In the genomic region with DNA sequence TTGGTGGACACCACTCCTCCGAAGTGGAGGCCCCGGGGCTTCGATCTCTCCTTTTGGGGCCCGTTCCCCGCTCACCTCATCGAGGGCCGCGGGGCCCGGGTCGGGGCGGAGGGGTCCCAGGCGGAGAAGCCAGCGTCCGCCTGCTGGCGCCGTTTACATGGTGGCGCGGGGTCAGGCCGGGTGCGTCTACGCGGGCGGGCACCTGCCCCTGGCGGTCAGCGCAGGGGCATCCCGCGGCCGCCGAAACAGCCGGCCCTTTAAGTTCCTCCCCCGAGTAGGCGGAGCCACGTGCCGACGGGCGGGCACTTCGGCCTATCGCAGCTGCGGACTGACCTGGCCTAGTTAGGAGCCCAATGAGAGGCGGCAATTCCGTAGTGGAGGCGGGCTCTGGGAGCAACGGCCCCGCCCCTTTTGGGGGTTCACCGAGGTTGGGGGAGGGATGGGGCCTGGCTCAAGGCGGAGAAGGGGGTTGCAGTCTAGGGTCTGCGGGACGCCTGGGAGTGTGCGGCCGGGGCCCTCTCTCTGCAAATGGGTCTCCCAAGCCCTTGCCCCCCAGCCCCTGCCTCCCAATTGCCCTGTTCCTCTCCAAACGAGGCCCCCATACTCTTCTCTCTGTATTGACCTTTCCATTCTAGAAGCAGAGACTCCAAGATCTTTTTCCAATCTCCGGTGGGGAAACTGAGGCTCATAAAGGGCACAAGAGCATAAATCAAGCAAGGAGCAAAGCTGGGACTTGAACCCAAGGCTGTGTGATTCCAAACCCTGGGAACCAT, we compare ENCODE assay signal across 8 cellular contexts. TPM values are rescaled to one million over a fixed set of nuclear protein-coding genes. Genes with fewer than 3 reads are reported as not detected.
A peak's percentile ranks its signal among the peaks of the same experiment; 100 is the strongest.
DNase-seq lines count a peak whose midpoint lies in the region; ATAC-seq and TF ChIP-seq lines count a peak whose summit lies in the region.

A gene with protein sequence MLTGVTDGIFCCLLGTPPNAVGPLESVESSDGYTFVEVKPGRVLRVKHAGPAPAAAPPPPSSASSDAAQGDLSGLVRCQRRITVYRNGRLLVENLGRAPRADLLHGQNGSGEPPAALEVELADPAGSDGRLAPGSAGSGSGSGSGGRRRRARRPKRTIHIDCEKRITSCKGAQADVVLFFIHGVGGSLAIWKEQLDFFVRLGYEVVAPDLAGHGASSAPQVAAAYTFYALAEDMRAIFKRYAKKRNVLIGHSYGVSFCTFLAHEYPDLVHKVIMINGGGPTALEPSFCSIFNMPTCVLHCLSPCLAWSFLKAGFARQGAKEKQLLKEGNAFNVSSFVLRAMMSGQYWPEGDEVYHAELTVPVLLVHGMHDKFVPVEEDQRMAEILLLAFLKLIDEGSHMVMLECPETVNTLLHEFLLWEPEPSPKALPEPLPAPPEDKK (minus strand): TSS at position 259 of the 773 bp plus-strand sequence. CDS start 1,809 bp downstream, outside the sequence.

- peaks cover 19% of the 10 kb centered on the region for H3K36me3 Mint-ChIP-seq in nephron progenitor cell (ENCODE audit: low read depth)

- peak; percentile 47 for ATAC-seq in GM21825 (IDR thresholded peaks at IDR 0.05; ENCODE audit: unreplicated experiment)
- ATAC-seq in RWPE2 (ENCODE audit: low read depth), result peak; percentile 82
- peak; percentile 74 for ATAC-seq in stimulated activated naive CD8-positive, alpha-beta T cell treated with anti-CD3 and anti-CD28 coated beads, Interleukin-15, Interleukin-2, amounts not matched to agents 100 U/mL and 50 U/mL, for 24 hours

- H3K27ac Mint-ChIP-seq in nephron progenitor cell, result no peak within 1 kb of the TSS

- H3K27me3 Mint-ChIP-seq in nephron progenitor cell (ENCODE audit: low read depth, poor library complexity), result peaks cover 3% of the 10 kb centered on the region

- H3K4me1 Mint-ChIP-seq in nephron progenitor cell, result peaks cover 38% of the 10 kb centered on the region

- peak within 1 kb of the TSS; percentile 74 for H3K4me3 Mint-ChIP-seq in nephron progenitor cell

- peak; percentile 95 for DNase-seq in Daoy (ENCODE audit: low read depth)
- peak; percentile 87 for DNase-seq in LNCaP clone FGC (ENCODE audit: low read depth)
- DNase-seq in RWPE2 (ENCODE audit: low spot score), result peak; percentile 93
- peak; percentile 97 for DNase-seq in activated effector memory CD4-positive, alpha-beta T cell treated with anti-CD3 and anti-CD28 coated beads, Interleukin-2, amount 50 U/mL, for 16 hours
- DNase-seq in fibroblast of the conjunctiva (ENCODE audit: low read depth), result peak; percentile 92
- peak; percentile 98 for DNase-seq in nephron progenitor cell
- DNase-seq in stimulated activated naive CD8-positive, alpha-beta T cell treated with anti-CD3 and anti-CD28 coated beads, Interleukin-15, Interleukin-2, amounts not matched to agents 100 U/mL and 50 U/mL, for 24 hours, result peak; percentile 97

- peak within 1 kb of the TSS; percentile 83 for H3K4me3 ChIP-seq in LNCaP clone FGC (ENCODE audit: low read depth, low read length)
- H3K4me3 ChIP-seq in RWPE2 (ENCODE audit: severe bottlenecking), result peak within 1 kb of the TSS; percentile 62

- peak; percentile 56 for TF ChIP-seq CTCF in LNCaP clone FGC (IDR thresholded peaks at IDR 0.05; ENCODE audit: control insufficient read depth, extremely low read depth, insufficient read depth)
- peak; percentile 55 for TF ChIP-seq CTCF in RWPE2 (IDR thresholded peaks at IDR 0.05; ENCODE audit: poor library complexity, severe bottlenecking)
- peak; percentile 72 for TF ChIP-seq CTCF in nephron progenitor cell (IDR thresholded peaks at IDR 0.05)

- H3K4me1 ChIP-seq in RWPE2 (ENCODE audit: insufficient read depth, poor library complexity, severe bottlenecking), result peaks cover 3% of the 10 kb centered on the region

- peaks cover 5% of the 10 kb centered on the region for H3K9me3 Mint-ChIP-seq in nephron progenitor cell

- peaks cover 9% of the 10 kb centered on the region for H3K36me3 ChIP-seq in RWPE2 (ENCODE audit: low read depth)

- H3K27me3 ChIP-seq in RWPE2 (ENCODE audit: insufficient read depth, poor library complexity, severe bottlenecking), result no peaks in the 10 kb centered on the region

- H3K27ac ChIP-seq in RWPE2 (ENCODE audit: poor library complexity, severe bottlenecking), result peak within 1 kb of the TSS; percentile 73

- no peaks in the 10 kb centered on the region for H3K9me3 ChIP-seq in RWPE2 (ENCODE audit: severe bottlenecking)

RNA-seq across cellular contexts. Expression of the gene that starts here (rescaled TPM):
- total RNA-seq in Daoy (2014; rRNA removed; shearing (Covaris generic)), result 7.6 and 11.6 TPM in 2 replicates

Comparison
In these comparisons a context has a peak if more than half of its experiments do, and no peak if none do; other contexts are left out.
1. Peak in every context shown above with its lines: DNase-seq, ATAC-seq, H3K4me3 ChIP-seq and H3K27ac ChIP-seq.